Comparison of ENCODE assay signal across 23 cellular contexts in the genomic region with DNA sequence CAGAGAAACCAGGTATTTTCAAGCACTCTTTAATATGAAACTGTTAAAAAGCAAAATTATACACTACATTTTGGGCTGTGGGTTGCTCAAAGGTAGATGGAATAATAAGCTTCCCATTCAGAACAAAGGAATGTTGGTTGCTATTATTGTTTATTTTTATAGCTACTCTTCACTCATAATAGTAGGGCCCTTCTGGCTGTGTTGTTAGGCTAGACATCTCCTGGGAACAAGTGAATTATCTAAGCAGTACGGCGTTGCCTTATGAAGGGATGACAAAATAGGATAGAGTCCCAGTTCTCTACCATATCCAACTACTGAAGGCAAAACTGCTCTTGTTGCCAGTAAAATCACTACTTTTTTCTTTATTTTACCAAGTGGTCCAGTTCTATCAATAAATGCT. TPM values are rescaled to one million over a fixed set of nuclear protein-coding genes. Genes with fewer than 3 reads are reported as not detected.
"Had no signal": no experiment of that assay in that cellular context is flagged by ENCODE, and none has a peak within 500 bp of the region (broad histone marks: within the 10 kb centered on the region; RNA-seq: fewer than 3 reads in every experiment).

No MANE protein-coding gene starts in this region.

- H3K4me3 Mint-ChIP-seq: activated T-helper 1 cell treated with anti-CD3 and anti-CD28 coated beads, Interleukin-12 subunit alpha, Interleukin-12 subunit beta, Interleukin-2, Interleukin-4 antibody, amounts not matched to agents 30 ng/mL and 10 ng/mL and 1 ng/mL, durations not matched to agents 14 hours and 24 hours and 36 hours; central memory CD8-positive, alpha-beta T cell; natural killer cell; stimulated activated effector memory CD8-positive, alpha-beta T cell treated with anti-CD3 and anti-CD28 coated beads, Interleukin-12 subunit alpha, Interleukin-12 subunit beta, amount 100 ng/mL, for 72 hours had no signal

- H3K36me3 ChIP-seq: ovary, stomach, vagina had no signal

- H3K27me3 Mint-ChIP-seq: central memory CD8-positive, alpha-beta T cell had no signal

- H3K9me3 Mint-ChIP-seq: central memory CD8-positive, alpha-beta T cell had no signal

- H3K4me1 Mint-ChIP-seq: central memory CD8-positive, alpha-beta T cell; natural killer cell; stimulated activated effector memory CD8-positive, alpha-beta T cell treated with anti-CD3 and anti-CD28 coated beads, Interleukin-12 subunit alpha, Interleukin-12 subunit beta, amount 100 ng/mL, for 72 hours had no signal

- ATAC-seq: activated naive CD4-positive, alpha-beta T cell treated with anti-CD3 and anti-CD28 coated beads, Interleukin-2, amount 50 U/mL, for 72 hours; body of pancreas; esophagus mucosa; natural killer cell; psoas muscle; right cardiac atrium; stimulated activated effector memory CD8-positive, alpha-beta T cell treated with anti-CD3 and anti-CD28 coated beads, Interleukin-12 subunit alpha, Interleukin-12 subunit beta, amount 100 ng/mL, for 72 hours had no signal

- H3K4me1 ChIP-seq: body of pancreas, psoas muscle, vagina had no signal

- H3K36me3 Mint-ChIP-seq: activated naive CD4-positive, alpha-beta T cell treated with anti-CD3 and anti-CD28 coated beads, Interleukin-2, amount 50 U/mL, for 72 hours; natural killer cell; stimulated activated effector memory CD8-positive, alpha-beta T cell treated with anti-CD3 and anti-CD28 coated beads, Interleukin-12 subunit alpha, Interleukin-12 subunit beta, amount 100 ng/mL, for 72 hours had no signal

- H3K4me3 ChIP-seq: body of pancreas, lung, ovary, psoas muscle, skin epidermis, stomach, vagina had no signal

- H3K27ac Mint-ChIP-seq: activated naive CD4-positive, alpha-beta T cell treated with anti-CD3 and anti-CD28 coated beads, Interleukin-2, amount 50 U/mL, for 72 hours; activated T-helper 1 cell treated with anti-CD3 and anti-CD28 coated beads, Interleukin-12 subunit alpha, Interleukin-12 subunit beta, Interleukin-2, Interleukin-4 antibody, amounts not matched to agents 30 ng/mL and 10 ng/mL and 1 ng/mL, durations not matched to agents 14 hours and 24 hours and 36 hours; natural killer cell; stimulated activated effector memory CD8-positive, alpha-beta T cell treated with anti-CD3 and anti-CD28 coated beads, Interleukin-12 subunit alpha, Interleukin-12 subunit beta, amount 100 ng/mL, for 72 hours had no signal

- DNase-seq: activated CD4-positive, alpha-beta T cell treated with anti-CD3 and anti-CD28 coated beads, Interleukin-2, amount 50 U/mL, for 48 hours; activated gamma-delta T cell treated with Interleukin-2 at 50 U/mL for 16 hours; amniotic stem cell; body of pancreas; cortex of kidney; effector CD4-positive, alpha-beta T cell; islet precursor cell; natural killer cell; ovary; psoas muscle; right cardiac atrium; stimulated activated CD4-positive, alpha-beta T cell treated with anti-CD3 and anti-CD28 coated beads, Interleukin-4, amount 100 ng/mL, for 1 hour; stomach; trophoblast cell had no signal

- H3K27me3 ChIP-seq: body of pancreas, ovary, stomach, vagina had no signal

- H3K27ac ChIP-seq: body of pancreas, ovary, psoas muscle, skin epidermis, stomach, vagina had no signal

- H3K9me3 ChIP-seq: body of pancreas, ovary, psoas muscle, stomach, vagina had no signal

RNA-seq across cellular contexts. Expression of a gene that starts 34.2 kb away (rescaled TPM):
- total RNA-seq: activated naive CD4-positive, alpha-beta T cell treated with anti-CD3 and anti-CD28 coated beads, Interleukin-2, amount 50 U/mL, for 72 hours; activated T-helper 1 cell treated with anti-CD3 and anti-CD28 coated beads, Interleukin-12 subunit alpha, Interleukin-12 subunit beta, Interleukin-2, Interleukin-4 antibody, amounts not matched to agents 30 ng/mL and 10 ng/mL and 1 ng/mL, durations not matched to agents 14 hours and 24 hours and 36 hours; natural killer cell; T-helper 2 cell treated with Interferon-gamma antibody and Interleukin-4, amounts not matched to agents 100 ng/mL and 5 ng/mL, for 36 hours had no signal
